1 cellular context compared by ENCODE assay signal in genomic region chr2:226835796-226836547, GRCh38.
TF ChIP-seq lines count a peak whose summit lies in the region.

TSS of gene RHBDD1 (plus strand) at chr2:226836054. CDS start at chr2:226864694, 28,640 bp downstream.

TF ChIP-seq in K562, 482 proteins besides CTCF, POLR2A, EP300 and RAD21 (continued from another document and continues in another):
- TF ChIP-seq SRSF1 (IDR thresholded peaks at IDR 0.05; ENCODE audit: low read depth, low read length), result no peak
- no peak for TF ChIP-seq MECOM (CRISPR knock-in tag; IDR thresholded peaks at IDR 0.05)
- no peak for TF ChIP-seq MBD2 (IDR thresholded peaks at IDR 0.05; ENCODE audit: borderline replicate concordance, low read depth)
- no peak for TF ChIP-seq SFPQ (IDR thresholded peaks at IDR 0.05; ENCODE audit: low read depth, low read length)
- peak; percentile 69 for TF ChIP-seq ZBTB12 (CRISPR knock-in tag; IDR thresholded peaks at IDR 0.05)
- TF ChIP-seq C11orf30 (IDR thresholded peaks at IDR 0.05; ENCODE audit: low read depth), result peak; percentile 3; the same call in 1 of the 2 replicates
- 0 out of 2 replicates have a peak, but pooled peaks have one; percentile 65 for TF ChIP-seq ZNF124 (CRISPR knock-in tag; IDR thresholded peaks at IDR 0.05)
- TF ChIP-seq ZNF316 (IDR thresholded peaks at IDR 0.05), result no peak
- TF ChIP-seq MAFF (IDR thresholded peaks at IDR 0.05; ENCODE audit: low read length), result no peak
- TF ChIP-seq GABPB1 (CRISPR knock-in tag; IDR thresholded peaks at IDR 0.05), result peak; percentile 70
- no peak for TF ChIP-seq ETS2 (tag; IDR thresholded peaks at IDR 0.05; ENCODE audit: borderline replicate concordance, poor library complexity, severe bottlenecking)
- TF ChIP-seq HIVEP1 (CRISPR knock-in tag; IDR thresholded peaks at IDR 0.05), result no peak
- no peak for TF ChIP-seq CREBBP (IDR thresholded peaks at IDR 0.05; ENCODE audit: low read depth, low read length)
- TF ChIP-seq BRCA1 (IDR thresholded peaks at IDR 0.05), result no peak
- TF ChIP-seq BRCA1 (CRISPR knock-in tag; IDR thresholded peaks at IDR 0.05), result no peak
- peak; percentile 10 for TF ChIP-seq PRDM10 (IDR thresholded peaks at IDR 0.05; ENCODE audit: partially characterized antibody)
- no peak for TF ChIP-seq NFXL1 (CRISPR knock-in tag; IDR thresholded peaks at IDR 0.05)
- no peak for TF ChIP-seq MEF2A (IDR thresholded peaks at IDR 0.05; ENCODE audit: control insufficient read depth, low read depth, low read length)
- TF ChIP-seq ZNF408 (CRISPR knock-in tag; IDR thresholded peaks at IDR 0.05; ENCODE audit: low read depth), result no peak
- TF ChIP-seq FOSL1 (tag; conservative IDR thresholded peaks at IDR 0.05), result 0 out of 2 replicates have a peak, but pooled peaks have one; percentile 17
- TF ChIP-seq BACH1 (tag; IDR thresholded peaks at IDR 0.05), result no peak
- TF ChIP-seq HNRNPUL1 (IDR thresholded peaks at IDR 0.05; ENCODE audit: low read length), result no peak
- TF ChIP-seq CEBPZ (IDR thresholded peaks at IDR 0.05; ENCODE audit: borderline replicate concordance, low read depth, low read length), result no peak
- no peak for TF ChIP-seq TARDBP (IDR thresholded peaks at IDR 0.05)
- TF ChIP-seq HDAC2 (IDR thresholded peaks at IDR 0.05), result peak; percentile 31; the same call in 1 of the 2 replicates
- TF ChIP-seq SOX6 (IDR thresholded peaks at IDR 0.05), result no peak
- TF ChIP-seq MAZ (CRISPR knock-in tag; conservative IDR thresholded peaks at IDR 0.05 in 1 of 2, IDR thresholded peaks at IDR 0.05 in 1 of 2), result peak; percentile 53 to 74; a peak in 2 of 4 replicates
- no peak for TF ChIP-seq GTF2A2 (tag; IDR thresholded peaks at IDR 0.05)
- TF ChIP-seq STAG1 (CRISPR knock-in tag; IDR thresholded peaks at IDR 0.05; ENCODE audit: borderline replicate concordance), result no peak
- no peak for TF ChIP-seq HOXB6 (CRISPR knock-in tag; IDR thresholded peaks at IDR 0.05; ENCODE audit: borderline replicate concordance)
- TF ChIP-seq DACH1 (IDR thresholded peaks at IDR 0.05; ENCODE audit: partially characterized antibody), result no peak
- TF ChIP-seq KLF10 (CRISPR knock-in tag; IDR thresholded peaks at IDR 0.05), result no peak
- no peak for TF ChIP-seq RBM39 (optimal IDR thresholded peaks at IDR 0.05; ENCODE audit: low read depth, low read length)
- no peak for TF ChIP-seq FOXO4 (CRISPR knock-in tag; IDR thresholded peaks at IDR 0.05)
- TF ChIP-seq NFYB (IDR thresholded peaks at IDR 0.05; ENCODE audit: extremely low read depth, insufficient read length), result no peak
- no peak for TF ChIP-seq TFAM (CRISPR knock-in tag; conservative IDR thresholded peaks at IDR 0.05)
- TF ChIP-seq HDAC3 (IDR thresholded peaks at IDR 0.05; ENCODE audit: borderline replicate concordance, partially characterized antibody), result no peak
- TF ChIP-seq ZNF512 (tag; IDR thresholded peaks at IDR 0.05), result no peak
- no peak for TF ChIP-seq MXD1 (CRISPR knock-in tag; IDR thresholded peaks at IDR 0.05; ENCODE audit: borderline replicate concordance, poor library complexity, severe bottlenecking)
